ENCODE assay signal across 1 cellular context in the genomic region with DNA sequence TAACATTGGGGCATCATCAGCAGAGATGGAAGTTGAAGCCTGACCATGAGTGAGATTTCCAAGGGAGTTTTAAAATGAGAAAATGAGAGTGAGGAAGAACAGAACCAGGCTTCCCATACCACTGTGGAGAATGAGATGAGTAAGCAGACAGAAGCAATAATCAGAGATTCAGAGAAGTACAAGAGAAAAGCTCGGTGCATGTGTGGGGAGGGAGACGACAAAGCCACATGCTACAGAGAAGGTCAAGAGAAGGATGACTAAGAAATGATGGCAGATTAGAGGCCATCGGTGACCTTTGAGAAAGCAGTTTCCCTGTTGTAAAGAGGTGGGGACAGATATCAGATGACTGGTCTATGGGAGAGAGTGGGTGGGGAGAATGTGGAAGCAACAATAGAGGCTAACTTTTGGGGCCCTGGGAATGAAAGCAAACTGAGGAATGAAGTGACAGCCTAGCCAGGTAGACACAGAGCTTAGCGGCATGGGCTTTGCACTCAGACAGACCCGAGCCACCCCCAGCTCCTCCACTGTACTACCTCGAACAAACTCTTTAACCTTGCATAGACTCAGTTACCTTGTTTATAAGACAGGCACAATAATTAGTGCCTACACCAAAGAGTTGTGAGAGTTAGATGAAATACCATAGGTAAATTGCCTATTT.
TF ChIP-seq lines count a peak whose summit lies in the region.

No MANE protein-coding gene starts in this region.

TF ChIP-seq in K562, 482 proteins besides CTCF, POLR2A, EP300 and RAD21 (continued from another document and continues in another):
- TF ChIP-seq, protein P1, sequence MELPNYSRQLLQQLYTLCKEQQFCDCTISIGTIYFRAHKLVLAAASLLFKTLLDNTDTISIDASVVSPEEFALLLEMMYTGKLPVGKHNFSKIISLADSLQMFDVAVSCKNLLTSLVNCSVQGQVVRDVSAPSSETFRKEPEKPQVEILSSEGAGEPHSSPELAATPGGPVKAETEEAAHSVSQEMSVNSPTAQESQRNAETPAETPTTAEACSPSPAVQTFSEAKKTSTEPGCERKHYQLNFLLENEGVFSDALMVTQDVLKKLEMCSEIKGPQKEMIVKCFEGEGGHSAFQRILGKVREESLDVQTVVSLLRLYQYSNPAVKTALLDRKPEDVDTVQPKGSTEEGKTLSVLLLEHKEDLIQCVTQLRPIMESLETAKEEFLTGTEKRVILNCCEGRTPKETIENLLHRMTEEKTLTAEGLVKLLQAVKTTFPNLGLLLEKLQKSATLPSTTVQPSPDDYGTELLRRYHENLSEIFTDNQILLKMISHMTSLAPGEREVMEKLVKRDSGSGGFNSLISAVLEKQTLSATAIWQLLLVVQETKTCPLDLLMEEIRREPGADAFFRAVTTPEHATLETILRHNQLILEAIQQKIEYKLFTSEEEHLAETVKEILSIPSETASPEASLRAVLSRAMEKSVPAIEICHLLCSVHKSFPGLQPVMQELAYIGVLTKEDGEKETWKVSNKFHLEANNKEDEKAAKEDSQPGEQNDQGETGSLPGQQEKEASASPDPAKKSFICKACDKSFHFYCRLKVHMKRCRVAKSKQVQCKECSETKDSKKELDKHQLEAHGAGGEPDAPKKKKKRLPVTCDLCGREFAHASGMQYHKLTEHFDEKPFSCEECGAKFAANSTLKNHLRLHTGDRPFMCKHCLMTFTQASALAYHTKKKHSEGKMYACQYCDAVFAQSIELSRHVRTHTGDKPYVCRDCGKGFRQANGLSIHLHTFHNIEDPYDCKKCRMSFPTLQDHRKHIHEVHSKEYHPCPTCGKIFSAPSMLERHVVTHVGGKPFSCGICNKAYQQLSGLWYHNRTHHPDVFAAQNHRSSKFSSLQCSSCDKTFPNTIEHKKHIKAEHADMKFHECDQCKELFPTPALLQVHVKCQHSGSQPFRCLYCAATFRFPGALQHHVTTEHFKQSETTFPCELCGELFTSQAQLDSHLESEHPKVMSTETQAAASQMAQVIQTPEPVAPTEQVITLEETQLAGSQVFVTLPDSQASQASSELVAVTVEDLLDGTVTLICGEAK (IDR thresholded peaks at IDR 0.05), result no peak
- TF ChIP-seq, protein P1 (CRISPR knock-in tag; IDR thresholded peaks at IDR 0.05), result no peak
- TF ChIP-seq SMARCE1 (IDR thresholded peaks at IDR 0.05), result peak; percentile 93
- no peak for TF ChIP-seq ZFPM2 (CRISPR knock-in tag; IDR thresholded peaks at IDR 0.05)
- no peak for TF ChIP-seq FOS (IDR thresholded peaks at IDR 0.05; ENCODE audit: extremely low read depth, insufficient read length)
- TF ChIP-seq, protein P2, sequence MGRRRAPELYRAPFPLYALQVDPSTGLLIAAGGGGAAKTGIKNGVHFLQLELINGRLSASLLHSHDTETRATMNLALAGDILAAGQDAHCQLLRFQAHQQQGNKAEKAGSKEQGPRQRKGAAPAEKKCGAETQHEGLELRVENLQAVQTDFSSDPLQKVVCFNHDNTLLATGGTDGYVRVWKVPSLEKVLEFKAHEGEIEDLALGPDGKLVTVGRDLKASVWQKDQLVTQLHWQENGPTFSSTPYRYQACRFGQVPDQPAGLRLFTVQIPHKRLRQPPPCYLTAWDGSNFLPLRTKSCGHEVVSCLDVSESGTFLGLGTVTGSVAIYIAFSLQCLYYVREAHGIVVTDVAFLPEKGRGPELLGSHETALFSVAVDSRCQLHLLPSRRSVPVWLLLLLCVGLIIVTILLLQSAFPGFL (CRISPR knock-in tag; IDR thresholded peaks at IDR 0.05), result no peak
- TF ChIP-seq, protein P3, sequence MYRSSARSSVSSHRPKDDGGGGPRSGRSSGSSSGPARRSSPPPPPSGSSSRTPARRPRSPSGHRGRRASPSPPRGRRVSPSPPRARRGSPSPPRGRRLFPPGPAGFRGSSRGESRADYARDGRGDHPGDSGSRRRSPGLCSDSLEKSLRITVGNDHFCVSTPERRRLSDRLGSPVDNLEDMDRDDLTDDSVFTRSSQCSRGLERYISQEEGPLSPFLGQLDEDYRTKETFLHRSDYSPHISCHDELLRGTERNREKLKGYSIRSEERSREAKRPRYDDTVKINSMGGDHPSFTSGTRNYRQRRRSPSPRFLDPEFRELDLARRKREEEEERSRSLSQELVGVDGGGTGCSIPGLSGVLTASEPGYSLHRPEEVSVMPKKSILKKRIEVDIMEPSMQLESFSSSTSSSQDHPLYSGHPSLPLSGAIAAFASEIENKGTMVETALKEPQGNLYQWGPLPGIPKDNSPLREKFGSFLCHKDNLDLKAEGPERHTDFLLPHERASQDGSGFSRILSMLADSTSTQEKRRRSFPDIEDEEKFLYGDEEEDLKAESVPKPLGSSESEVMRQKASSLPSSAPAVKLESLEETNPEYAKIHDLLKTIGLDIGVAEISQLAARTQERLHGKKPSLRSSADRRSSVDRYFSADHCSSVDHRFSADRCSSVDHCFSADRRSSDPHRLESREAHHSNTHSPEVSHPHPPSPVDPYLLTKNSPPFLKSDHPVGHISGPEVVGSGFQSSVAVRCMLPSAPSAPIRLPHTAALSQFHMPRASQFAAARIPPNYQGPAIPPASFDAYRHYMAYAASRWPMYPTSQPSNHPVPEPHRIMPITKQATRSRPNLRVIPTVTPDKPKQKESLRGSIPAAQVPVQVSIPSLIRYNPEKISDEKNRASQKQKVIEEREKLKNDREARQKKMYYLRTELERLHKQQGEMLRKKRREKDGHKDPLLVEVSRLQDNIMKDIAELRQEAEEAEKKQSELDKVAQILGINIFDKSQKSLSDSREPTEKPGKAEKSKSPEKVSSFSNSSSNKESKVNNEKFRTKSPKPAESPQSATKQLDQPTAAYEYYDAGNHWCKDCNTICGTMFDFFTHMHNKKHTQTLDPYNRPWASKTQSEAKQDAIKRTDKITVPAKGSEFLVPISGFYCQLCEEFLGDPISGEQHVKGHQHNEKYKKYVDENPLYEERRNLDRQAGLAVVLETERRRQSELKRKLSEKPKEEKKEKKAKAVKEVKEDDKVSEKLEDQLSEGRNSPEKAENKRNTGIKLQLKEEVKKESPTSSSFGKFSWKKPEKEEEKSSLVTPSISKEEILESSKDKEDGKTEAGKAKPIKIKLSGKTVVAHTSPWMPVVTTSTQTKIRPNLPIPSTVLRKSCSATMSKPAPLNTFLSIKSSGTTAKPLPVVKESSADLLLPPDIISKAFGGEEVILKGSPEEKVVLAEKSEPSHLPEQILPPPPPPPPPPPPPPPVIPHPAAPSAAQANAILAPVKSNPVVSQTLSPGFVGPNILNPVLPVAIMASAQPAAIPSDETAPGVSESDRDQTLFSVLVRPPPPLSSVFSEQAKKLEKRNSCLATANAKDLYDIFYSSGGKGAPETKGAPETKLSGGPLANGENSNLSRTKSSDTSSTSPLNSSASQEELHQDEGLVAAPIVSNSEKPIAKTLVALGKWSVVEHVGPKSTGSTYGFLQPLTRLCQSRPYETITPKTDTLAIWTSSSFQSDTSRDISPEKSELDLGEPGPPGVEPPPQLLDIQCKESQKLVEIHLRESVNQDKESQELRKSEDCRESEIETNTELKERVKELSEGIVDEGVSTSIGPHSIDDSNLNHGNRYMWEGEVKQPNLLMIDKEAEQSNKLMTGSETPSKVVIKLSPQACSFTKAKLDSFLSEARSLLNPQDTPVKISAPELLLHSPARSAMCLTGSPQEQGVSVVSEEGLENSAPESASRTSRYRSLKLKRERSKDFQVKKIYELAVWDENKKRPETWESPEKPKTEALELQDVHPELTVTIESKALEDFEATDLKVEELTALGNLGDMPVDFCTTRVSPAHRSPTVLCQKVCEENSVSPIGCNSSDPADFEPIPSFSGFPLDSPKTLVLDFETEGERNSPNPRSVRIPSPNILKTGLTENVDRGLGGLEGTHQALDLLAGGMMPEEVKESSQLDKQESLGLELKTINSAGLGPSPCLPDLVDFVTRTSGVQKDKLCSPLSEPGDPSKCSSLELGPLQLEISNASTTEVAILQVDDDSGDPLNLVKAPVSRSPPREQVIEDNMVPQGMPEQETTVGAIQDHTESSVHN (IDR thresholded peaks at IDR 0.05; ENCODE audit: borderline replicate concordance in 1 of 2, low read depth in 1 of 2), result 0 out of 4 replicates have a peak, but pooled peaks of 1 of the 2 experiments have one; percentile 53
- peak; percentile 70 for TF ChIP-seq CBFA2T2 (conservative IDR thresholded peaks at IDR 0.05)
- TF ChIP-seq HNRNPUL1 (IDR thresholded peaks at IDR 0.05; ENCODE audit: low read length), result no peak
- TF ChIP-seq ETS2 (tag; IDR thresholded peaks at IDR 0.05; ENCODE audit: borderline replicate concordance, poor library complexity, severe bottlenecking), result no peak
- TF ChIP-seq PHF20 (IDR thresholded peaks at IDR 0.05; ENCODE audit: partially characterized antibody), result no peak
- no peak for TF ChIP-seq RBM15 (IDR thresholded peaks at IDR 0.05; ENCODE audit: insufficient read depth, low read length)
- no peak for TF ChIP-seq ZNF57 (CRISPR knock-in tag; IDR thresholded peaks at IDR 0.05)
- TF ChIP-seq CEBPB (tag; IDR thresholded peaks at IDR 0.05), result no peak
- no peak for TF ChIP-seq FOXA3 (CRISPR knock-in tag; conservative IDR thresholded peaks at IDR 0.05 in 1 of 2, IDR thresholded peaks at IDR 0.05 in 1 of 2)
- TF ChIP-seq MYNN (IDR thresholded peaks at IDR 0.05), result no peak
- TF ChIP-seq MYNN (CRISPR knock-in tag; IDR thresholded peaks at IDR 0.05), result no peak
- no peak; a peak in 2 of 4 replicates for TF ChIP-seq NRF1 (conservative IDR thresholded peaks at IDR 0.05 in 1 of 2, IDR thresholded peaks at IDR 0.05 in 1 of 2)
- TF ChIP-seq, protein P4, sequence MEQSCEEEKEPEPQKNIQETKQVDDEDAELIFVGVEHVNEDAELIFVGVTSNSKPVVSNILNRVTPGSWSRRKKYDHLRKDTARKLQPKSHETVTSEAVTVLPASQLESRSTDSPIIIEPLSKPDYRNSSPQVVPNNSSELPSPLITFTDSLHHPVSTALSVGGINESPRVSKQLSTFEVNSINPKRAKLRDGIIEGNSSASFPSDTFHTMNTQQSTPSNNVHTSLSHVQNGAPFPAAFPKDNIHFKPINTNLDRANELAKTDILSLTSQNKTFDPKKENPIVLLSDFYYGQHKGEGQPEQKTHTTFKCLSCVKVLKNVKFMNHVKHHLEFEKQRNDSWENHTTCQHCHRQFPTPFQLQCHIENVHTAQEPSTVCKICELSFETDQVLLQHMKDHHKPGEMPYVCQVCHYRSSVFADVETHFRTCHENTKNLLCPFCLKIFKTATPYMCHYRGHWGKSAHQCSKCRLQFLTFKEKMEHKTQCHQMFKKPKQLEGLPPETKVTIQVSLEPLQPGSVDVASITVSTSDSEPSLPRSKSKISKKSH (CRISPR knock-in tag; IDR thresholded peaks at IDR 0.05), result no peak
- TF ChIP-seq, protein P5, sequence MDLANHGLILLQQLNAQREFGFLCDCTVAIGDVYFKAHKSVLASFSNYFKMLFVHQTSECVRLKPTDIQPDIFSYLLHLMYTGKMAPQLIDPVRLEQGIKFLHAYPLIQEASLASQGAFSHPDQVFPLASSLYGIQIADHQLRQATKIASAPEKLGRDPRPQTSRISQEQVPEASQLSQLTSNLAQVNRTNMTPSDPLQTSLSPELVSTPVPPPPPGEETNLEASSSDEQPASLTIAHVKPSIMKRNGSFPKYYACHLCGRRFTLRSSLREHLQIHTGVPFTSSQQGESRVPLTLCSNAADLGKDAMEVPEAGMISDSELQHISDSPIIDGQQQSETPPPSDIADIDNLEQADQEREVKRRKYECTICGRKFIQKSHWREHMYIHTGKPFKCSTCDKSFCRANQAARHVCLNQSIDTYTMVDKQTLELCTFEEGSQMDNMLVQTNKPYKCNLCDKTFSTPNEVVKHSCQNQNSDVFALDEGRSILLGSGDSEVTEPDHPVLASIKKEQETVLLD (IDR thresholded peaks at IDR 0.05), result peak; percentile 86
- 0 out of 2 replicates have a peak, but pooled peaks have one; percentile 57 for TF ChIP-seq TOE1 (IDR thresholded peaks at IDR 0.05; ENCODE audit: borderline replicate concordance)
- no peak for TF ChIP-seq TOE1 (CRISPR knock-in tag; IDR thresholded peaks at IDR 0.05; ENCODE audit: borderline replicate concordance, low read depth)
- TF ChIP-seq GTF2F1 (IDR thresholded peaks at IDR 0.05; ENCODE audit: low read depth, low read length), result no peak
- no peak; the same call in 1 of the 2 replicates for TF ChIP-seq SMAD3 (CRISPR knock-in tag; conservative IDR thresholded peaks at IDR 0.05)
- TF ChIP-seq, protein P6, sequence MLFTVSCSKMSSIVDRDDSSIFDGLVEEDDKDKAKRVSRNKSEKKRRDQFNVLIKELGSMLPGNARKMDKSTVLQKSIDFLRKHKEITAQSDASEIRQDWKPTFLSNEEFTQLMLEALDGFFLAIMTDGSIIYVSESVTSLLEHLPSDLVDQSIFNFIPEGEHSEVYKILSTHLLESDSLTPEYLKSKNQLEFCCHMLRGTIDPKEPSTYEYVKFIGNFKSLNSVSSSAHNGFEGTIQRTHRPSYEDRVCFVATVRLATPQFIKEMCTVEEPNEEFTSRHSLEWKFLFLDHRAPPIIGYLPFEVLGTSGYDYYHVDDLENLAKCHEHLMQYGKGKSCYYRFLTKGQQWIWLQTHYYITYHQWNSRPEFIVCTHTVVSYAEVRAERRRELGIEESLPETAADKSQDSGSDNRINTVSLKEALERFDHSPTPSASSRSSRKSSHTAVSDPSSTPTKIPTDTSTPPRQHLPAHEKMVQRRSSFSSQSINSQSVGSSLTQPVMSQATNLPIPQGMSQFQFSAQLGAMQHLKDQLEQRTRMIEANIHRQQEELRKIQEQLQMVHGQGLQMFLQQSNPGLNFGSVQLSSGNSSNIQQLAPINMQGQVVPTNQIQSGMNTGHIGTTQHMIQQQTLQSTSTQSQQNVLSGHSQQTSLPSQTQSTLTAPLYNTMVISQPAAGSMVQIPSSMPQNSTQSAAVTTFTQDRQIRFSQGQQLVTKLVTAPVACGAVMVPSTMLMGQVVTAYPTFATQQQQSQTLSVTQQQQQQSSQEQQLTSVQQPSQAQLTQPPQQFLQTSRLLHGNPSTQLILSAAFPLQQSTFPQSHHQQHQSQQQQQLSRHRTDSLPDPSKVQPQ (CRISPR knock-in tag; IDR thresholded peaks at IDR 0.05; ENCODE audit: borderline replicate concordance), result no peak
- no peak for TF ChIP-seq KAT2B (IDR thresholded peaks at IDR 0.05; ENCODE audit: low read depth, low read length)
- TF ChIP-seq ZNF830 (CRISPR knock-in tag; IDR thresholded peaks at IDR 0.05), result no peak
- TF ChIP-seq KDM1A (IDR thresholded peaks at IDR 0.05), result peak; percentile 94 to 95
- TF ChIP-seq ZBTB1 (CRISPR knock-in tag; IDR thresholded peaks at IDR 0.05; ENCODE audit: borderline replicate concordance, low read depth), result no peak
- no peak for TF ChIP-seq CREBBP (IDR thresholded peaks at IDR 0.05; ENCODE audit: low read depth, low read length)
